Comparison of ENCODE assay signal across 9 cellular contexts in genomic region chr5:161201558-161201957, GRCh38.
"Had no signal": no experiment of that assay in that cellular context is flagged by ENCODE, and none has a peak within 500 bp of the region (broad histone marks: within the 10 kb centered on the region; RNA-seq: fewer than 3 reads in every experiment).

No MANE protein-coding gene starts in this region.

- H3K4me3 ChIP-seq: GM23248, GM23338, HAP-1 had no signal

- H3K27ac ChIP-seq: GM23248 had no signal

- H3K36me3 ChIP-seq: HAP-1 had no signal

- H3K9ac ChIP-seq: GM23248 had no signal

- ATAC-seq: GM23338, HCT116 had no signal

- DNase-seq: GM23248, GOT3, H7, H9, HCEC 1CT, HFFc6 had no signal

- H3K4me2 ChIP-seq: GM23338 had no signal

- H3K9me3 ChIP-seq: HAP-1 had no signal

- H2AFZ ChIP-seq: GM23248, GM23338 had no signal
